In genomic region chr5:135750506-135750905, GRCh38 we compare ENCODE assay signal across 17 cellular contexts.
A peak's percentile ranks its signal among the peaks of the same experiment; 100 is the strongest.
DNase-seq lines count a peak whose midpoint lies in the region; ATAC-seq and TF ChIP-seq lines count a peak whose summit lies in the region.
"Had no signal": no experiment of that assay in that cellular context is flagged by ENCODE, and none has a peak within 500 bp of the region (broad histone marks: within the 10 kb centered on the region; RNA-seq: fewer than 3 reads in every experiment).

No MANE protein-coding gene starts in this region.

- H4K20me1 ChIP-seq in SK-N-SH (ENCODE audit: insufficient read depth): no peaks in the 10 kb centered on the region
- H4K20me1 ChIP-seq in Karpas-422 (ENCODE audit: insufficient read depth, low read depth, low read length): no peaks in the 10 kb centered on the region
- H4K20me1 ChIP-seq in mammary epithelial cell (ENCODE audit: insufficient read depth, low read length): no peaks in the 10 kb centered on the region

- no peaks in the 10 kb centered on the region; a peak in 1 of 4 replicates for H3K4me1 ChIP-seq in SK-N-SH (ENCODE audit: control insufficient read depth in 1 of 2, insufficient read depth in 2 of 2, low read depth in 1 of 2, low read length in 1 of 2)
- no peaks in the 10 kb centered on the region for H3K4me1 ChIP-seq in Karpas-422 (ENCODE audit: low read length)
- no peaks in the 10 kb centered on the region for H3K4me1 ChIP-seq in mammary epithelial cell (ENCODE audit: insufficient read depth, low read length)
- H3K4me1 ChIP-seq: A549 had no signal

- no peak overlapping the region for H3K4me3 Mint-ChIP-seq in osteocyte (ENCODE audit: unreplicated experiment)
- H3K4me3 Mint-ChIP-seq: activated CD4-positive, alpha-beta T cell treated with anti-CD3 and anti-CD28 coated beads, Interleukin-2, amount 10 ng/mL, durations not matched to agents 24 days and 14 days; activated naive CD4-positive, alpha-beta T cell treated with anti-CD3 and anti-CD28 coated beads, Interleukin-2, amount 50 U/mL, for 24 hours; brain; stimulated activated naive CD8-positive, alpha-beta T cell treated with anti-CD3 and anti-CD28 coated beads, Interleukin-15, Interleukin-2, amounts not matched to agents 100 ng/mL and 50 ng/mL, for 24 hours had no signal

- no peaks in the 10 kb centered on the region for H3K36me3 Mint-ChIP-seq in osteocyte (ENCODE audit: unreplicated experiment)
- H3K36me3 Mint-ChIP-seq: activated naive CD4-positive, alpha-beta T cell treated with anti-CD3 and anti-CD28 coated beads, Interleukin-2, amount 50 U/mL, for 24 hours; brain had no signal

- 19% methylated on average over 4 of the region's 4 CpGs for WGBS in SK-N-SH (ENCODE audit: low lambda C conversion rate)
- WGBS in mammary epithelial cell (ENCODE audit: low coverage, missing lambda C conversion rate): 69% methylated on average over 4 of the region's 4 CpGs

- in situ Hi-C loops in mammary epithelial cell (cut with MboI; ENCODE audit: low sequenced_read_pairs in 2 of 2): no loop called here

- H3K79me2 ChIP-seq in SK-N-SH (ENCODE audit: insufficient read depth) (no peaks in the 10 kb centered on the region), Karpas-422 (ENCODE audit: low read length) (no peaks in the 10 kb centered on the region), mammary epithelial cell (ENCODE audit: insufficient read depth, low read length) (no peaks in the 10 kb centered on the region)

- H3K4me3 ChIP-seq in SK-N-SH (ENCODE audit: low read depth in 2 of 2, low read length in 1 of 2) (no peak overlapping the region), Karpas-422 (ENCODE audit: low read length) (no peak overlapping the region), mammary epithelial cell (replicated peaks in 1 of 3; ENCODE audit: insufficient read depth in 1 of 3, low read depth in 2 of 3, low read length in 3 of 3) (no peak overlapping the region)
- H3K4me3 ChIP-seq: A549, mucosa of descending colon, ovary had no signal

- POLR2A ChIA-PET in SK-N-SH (lab: Yijun Ruan, JAX): no interaction called here

- no peak for ATAC-seq in SK-N-SH treated with all-trans-retinoic acid at 6 μM for 48 hours
- ATAC-seq: mucosa of descending colon had no signal

- no peaks in the 10 kb centered on the region for H3K9me2 ChIP-seq in SK-N-SH
- no peaks in the 10 kb centered on the region for H3K9me2 ChIP-seq in Karpas-422 (replicated peaks; ENCODE audit: insufficient read depth, low read length)

- H3F3A ChIP-seq in SK-N-SH (replicated peaks; ENCODE audit: insufficient read depth): no peaks in the 10 kb centered on the region

- intact Hi-C loops in mammary epithelial cell (cut with micrococcal nuclease): no loop called here

- no peaks in the 10 kb centered on the region for H3K27me3 Mint-ChIP-seq in osteocyte (ENCODE audit: unreplicated experiment)
- H3K27me3 Mint-ChIP-seq: activated CD4-positive, alpha-beta T cell treated with anti-CD3 and anti-CD28 coated beads, Interleukin-2, amount 10 ng/mL, durations not matched to agents 24 days and 14 days; stimulated activated naive CD8-positive, alpha-beta T cell treated with anti-CD3 and anti-CD28 coated beads, Interleukin-15, Interleukin-2, amounts not matched to agents 100 ng/mL and 50 ng/mL, for 24 hours had no signal

- no peaks in the 10 kb centered on the region for H3K4me1 Mint-ChIP-seq in osteocyte (ENCODE audit: unreplicated experiment)
- H3K4me1 Mint-ChIP-seq: activated CD4-positive, alpha-beta T cell treated with anti-CD3 and anti-CD28 coated beads, Interleukin-2, amount 10 ng/mL, durations not matched to agents 24 days and 14 days; activated naive CD4-positive, alpha-beta T cell treated with anti-CD3 and anti-CD28 coated beads, Interleukin-2, amount 50 U/mL, for 24 hours; brain had no signal

- H2AFZ ChIP-seq in SK-N-SH (ENCODE audit: low read depth) (no peak overlapping the region), Karpas-422 (ENCODE audit: low read length) (no peak overlapping the region), mammary epithelial cell (ENCODE audit: low read depth, low read length) (no peak overlapping the region)

- no peak for TF ChIP-seq RAD21 in SK-N-SH (IDR thresholded peaks at IDR 0.05; ENCODE audit: low read length)

- TF ChIP-seq EP300 in SK-N-SH (IDR thresholded peaks at IDR 0.05; ENCODE audit: borderline replicate concordance in 1 of 2, low read depth in 1 of 2, low read length in 1 of 2): no peak

- H3K4me2 ChIP-seq in SK-N-SH (no peak overlapping the region), Karpas-422 (ENCODE audit: low read depth, low read length, poor library complexity, severe bottlenecking) (no peak overlapping the region), mammary epithelial cell (ENCODE audit: insufficient read depth, low read depth, low read length) (no peak overlapping the region)
- H3K4me2 ChIP-seq: A549 had no signal

- dilution Hi-C loops in mammary epithelial cell (cut with HindIII; ENCODE audit: low sequenced_read_pairs): no loop called here

- H3K36me3 ChIP-seq in SK-N-SH (replicated peaks in 1 of 2; ENCODE audit: control insufficient read depth in 1 of 2, insufficient read depth in 2 of 2, low read length in 1 of 2) (no peaks in the 10 kb centered on the region), Karpas-422 (ENCODE audit: insufficient read depth, low read length) (no peaks in the 10 kb centered on the region), mammary epithelial cell (ENCODE audit: insufficient read depth, low read length) (no peaks in the 10 kb centered on the region)
- H3K36me3 ChIP-seq: ovary had no signal

- no peak for DNase-seq in SK-N-SH
- peak; percentile 62 for DNase-seq in Karpas-422
- no peak for DNase-seq in mammary epithelial cell
- peak; percentile 78 for DNase-seq in osteocyte (ENCODE audit: extremely low spot score, unreplicated experiment)
- DNase-seq in NOMO-1 treated with dmso at 0.1 percent for 144 hours (lab: John Stamatoyannopoulos, UW; ENCODE audit: unreplicated experiment): no peak
- no peak for DNase-seq in hypothalamus (lab: John Stamatoyannopoulos, UW)
- DNase-seq in COLO829 (ENCODE audit: low spot score): no peak
- DNase-seq: activated CD4-positive, alpha-beta T cell treated with anti-CD3 and anti-CD28 coated beads, Interleukin-2, amount 10 ng/mL, durations not matched to agents 24 days and 14 days; mucosa of descending colon; NCI-H1048; ovary; SHP77 treated with DMSO at 0.1 percent for 48 hours had no signal

- no peaks in the 10 kb centered on the region for H3K9me3 ChIP-seq in SK-N-SH
- no peaks in the 10 kb centered on the region for H3K9me3 ChIP-seq in Karpas-422 (ENCODE audit: low read length)
- H3K9me3 ChIP-seq in mammary epithelial cell (replicated peaks; ENCODE audit: insufficient read depth, low read length): peaks cover 2% of the 10 kb centered on the region
- H3K9me3 ChIP-seq: A549, mucosa of descending colon, ovary had no signal

- H3K27me3 ChIP-seq in SK-N-SH (ENCODE audit: insufficient read depth) (no peaks in the 10 kb centered on the region), Karpas-422 (ENCODE audit: low read length) (no peaks in the 10 kb centered on the region), mammary epithelial cell (ENCODE audit: insufficient read depth, low read length) (no peaks in the 10 kb centered on the region)
- H3K27me3 ChIP-seq: ovary had no signal

- CTCF ChIA-PET in SK-N-SH (lab: Yijun Ruan, JAX): interaction anchor here (0.8 to 1.5 kb wide), 4 partner anchors 8 to 287 kb away, joined by 3 to 4 read pairs (median 3); no protein-coding TSS in a partner anchor
- CTCF ChIA-PET in mammary epithelial cell (lab: Charles Lee; ENCODE audit: low non-redundant PET): interaction anchor here (0.6 kb wide), 1 partner anchor 20 kb away, joined by 3 read pairs; no protein-coding TSS in a partner anchor

- BruUV-seq in mammary epithelial cell (replicated peaks; lab: Mats Ljungman, UMichigan): no TSS peak

- H3K9ac ChIP-seq in SK-N-SH: no peak overlapping the region
- no peak overlapping the region for H3K9ac ChIP-seq in Karpas-422 (ENCODE audit: low read length)
- no peak overlapping the region for H3K9ac ChIP-seq in mammary epithelial cell (ENCODE audit: insufficient read depth, low read length)

- H3K27ac Mint-ChIP-seq in osteocyte (ENCODE audit: unreplicated experiment): no peak overlapping the region
- H3K27ac Mint-ChIP-seq: activated CD4-positive, alpha-beta T cell treated with anti-CD3 and anti-CD28 coated beads, Interleukin-2, amount 10 ng/mL, durations not matched to agents 24 days and 14 days; activated naive CD4-positive, alpha-beta T cell treated with anti-CD3 and anti-CD28 coated beads, Interleukin-2, amount 50 U/mL, for 24 hours; brain; stimulated activated naive CD8-positive, alpha-beta T cell treated with anti-CD3 and anti-CD28 coated beads, Interleukin-15, Interleukin-2, amounts not matched to agents 100 ng/mL and 50 ng/mL, for 24 hours had no signal

- H3K9me3 Mint-ChIP-seq in osteocyte (ENCODE audit: unreplicated experiment): no peaks in the 10 kb centered on the region
- H3K9me3 Mint-ChIP-seq: activated naive CD4-positive, alpha-beta T cell treated with anti-CD3 and anti-CD28 coated beads, Interleukin-2, amount 50 U/mL, for 24 hours; stimulated activated naive CD8-positive, alpha-beta T cell treated with anti-CD3 and anti-CD28 coated beads, Interleukin-15, Interleukin-2, amounts not matched to agents 100 ng/mL and 50 ng/mL, for 24 hours had no signal

- H3K27ac ChIP-seq in SK-N-SH (ENCODE audit: low read depth in 2 of 2, low read length in 1 of 2) (no peak overlapping the region), Karpas-422 (ENCODE audit: low read length) (no peak overlapping the region), mammary epithelial cell (ENCODE audit: insufficient read depth, low read depth, low read length) (no peak overlapping the region)
- H3K27ac ChIP-seq: A549, ovary had no signal

- TF ChIP-seq CTCF in SK-N-SH (IDR thresholded peaks at IDR 0.05) (peak; percentile 36; the same call in 1 of the 2 replicates), mammary epithelial cell (conservative IDR thresholded peaks at IDR 0.05 in 1 of 2, IDR thresholded peaks at IDR 0.05 in 1 of 2; ENCODE audit: extremely low read depth in 1 of 2, insufficient read depth in 1 of 2, low read depth in 1 of 2, low read length in 2 of 2) (peak; percentile 24 to 29), osteocyte (IDR thresholded peaks at IDR 0.05) (no peak)

TF ChIP-seq in SK-N-SH, 30 proteins besides CTCF, POLR2A, EP300 and RAD21 (continues in another document):
- TF ChIP-seq TAF1 (IDR thresholded peaks at IDR 0.05; ENCODE audit: borderline replicate concordance, low read depth, low read length): no peak

TF ChIP-seq in SK-N-SH treated with all-trans-retinoic acid at 6 μM for 48 hours, 23 proteins besides CTCF, POLR2A, EP300 and RAD21 (continues in another document):
- TF ChIP-seq PPARA (CRISPR knock-in tag; IDR thresholded peaks at IDR 0.05; ENCODE audit: borderline replicate concordance) (no peak), GLIS3 (CRISPR knock-in tag; IDR thresholded peaks at IDR 0.05) (no peak), ISL1 (CRISPR knock-in tag; IDR thresholded peaks at IDR 0.05) (no peak), TOX (CRISPR knock-in tag; IDR thresholded peaks at IDR 0.05; ENCODE audit: borderline replicate concordance) (no peak)

Comparison
In these comparisons a context has a peak if more than half of its experiments do, and no peak if none do; other contexts are left out.
1. DNase-seq: peak in Karpas-422 (single experiment) and osteocyte (single experiment); none in SK-N-SH (single experiment), mammary epithelial cell (single experiment), NOMO-1 treated with dmso at 0.1 percent for 144 hours (single experiment), hypothalamus (0 of 51) and COLO829 (single experiment).